Comparison of ENCODE assay signal across 10 cellular contexts in the genomic region with DNA sequence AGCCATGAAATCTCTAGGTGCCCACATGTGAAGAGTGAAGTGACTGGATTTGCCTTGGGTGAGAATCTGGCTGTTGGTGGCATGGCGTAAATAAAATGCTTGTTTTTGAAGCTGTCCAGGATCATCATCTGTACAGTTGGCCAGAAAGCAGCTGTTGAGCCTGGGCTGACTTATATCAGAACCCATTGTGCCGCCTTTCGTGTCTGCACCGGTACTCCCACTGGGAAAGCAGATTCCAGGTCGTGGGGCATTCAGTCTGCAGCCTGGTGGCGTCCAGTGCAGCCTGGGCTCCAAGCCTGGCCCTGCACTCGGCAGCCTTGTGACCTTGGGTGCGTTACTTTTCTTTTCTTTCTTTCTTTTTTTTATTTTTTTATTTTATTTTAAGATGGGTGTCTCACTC. TPM values are rescaled to one million over a fixed set of nuclear protein-coding genes. Genes with fewer than 3 reads are reported as not detected.
DNase-seq lines count a peak whose midpoint lies in the region; ATAC-seq and TF ChIP-seq lines count a peak whose summit lies in the region.
"Had no signal": no experiment of that assay in that cellular context is flagged by ENCODE, and none has a peak within 500 bp of the region (broad histone marks: within the 10 kb centered on the region; RNA-seq: fewer than 3 reads in every experiment).

No MANE protein-coding gene starts in this region.

- H3K9me3 Mint-ChIP-seq in GM23338, result no peaks in the 10 kb centered on the region

- no peak for DNase-seq in GM23338 (ENCODE audit: low spot score)
- DNase-seq in right cardiac atrium, result no peak
- DNase-seq in gastrocnemius medialis, result no peak
- no peak for DNase-seq in Karpas-422
- no peak for DNase-seq in PC-3
- DNase-seq: NCI-H2171 had no signal

- H2AFZ ChIP-seq in GM23338 (no peak overlapping the region), Karpas-422 (ENCODE audit: low read length) (no peak overlapping the region), PC-3 (ENCODE audit: low read length) (no peak overlapping the region)

- CTCF ChIA-PET in PC-3 (lab: Charles Lee), result no interaction called here

- H3K4me2 ChIP-seq in GM23338, result peak overlapping the region; percentile 73; the same call in 1 of the 2 replicates
- H3K4me2 ChIP-seq in Karpas-422 (ENCODE audit: low read depth, low read length, poor library complexity, severe bottlenecking), result no peak overlapping the region
- no peak overlapping the region for H3K4me2 ChIP-seq in PC-3 (ENCODE audit: low read length)
- H3K4me2 ChIP-seq: KMS-11 had no signal

- intact Hi-C loops in right cardiac atrium (cut with DNase I) (loop anchor here in 1 of 4 donors (5.0 kb wide), 1 partner anchor 44 kb away; no protein-coding TSS in a partner anchor), gastrocnemius medialis (cut with DNase I; ENCODE audit: low total_unique reads) (loop anchor here (2.0 kb wide), 2 partner anchors 49 to 71 kb away; no protein-coding TSS in a partner anchor), PC-3 (cut with micrococcal nuclease) (loop anchor here (2.0 kb wide), 1 partner anchor 27 kb away; a partner anchor contains a TSS)

- POLR2A ChIA-PET in PC-3 (lab: Charles Lee; ENCODE audit: unreplicated experiment), result no interaction called here

- H3K79me2 ChIP-seq in GM23338 (replicated peaks; ENCODE audit: insufficient read depth) (peaks cover 100% of the 10 kb centered on the region), Karpas-422 (ENCODE audit: low read length) (peaks cover 100% of the 10 kb centered on the region), PC-3 (ENCODE audit: low read length) (peaks cover 100% of the 10 kb centered on the region)

- ATAC-seq in GM23338 (no peak), right cardiac atrium (no peak), gastrocnemius medialis (no peak), PC-3 (no peak), GM19035 (IDR thresholded peaks at IDR 0.05; ENCODE audit: unreplicated experiment) (no peak)
- ATAC-seq: activated CD4-positive, CD25-positive, alpha-beta regulatory T cell treated with anti-CD3 and anti-CD28 coated beads, Interleukin-2, amount 50 U/mL, for 24 hours had no signal

- H3K9me2 ChIP-seq in GM23338 (ENCODE audit: insufficient read depth) (no peaks in the 10 kb centered on the region), Karpas-422 (replicated peaks; ENCODE audit: insufficient read depth, low read length) (no peaks in the 10 kb centered on the region), PC-3 (replicated peaks; ENCODE audit: low read length) (no peaks in the 10 kb centered on the region)

- BruUV-seq in PC-3 (replicated peaks; lab: Mats Ljungman, UMichigan), result no TSS peak

- peak overlapping the region; percentile 5; the same call in 1 of the 3 replicates for H3K4me3 Mint-ChIP-seq in GM23338

- TF ChIP-seq POLR2A in gastrocnemius medialis (IDR thresholded peaks at IDR 0.05), result no peak

- H3K27ac Mint-ChIP-seq in GM23338, result peak overlapping the region; percentile 65

- WGBS in right cardiac atrium, result 49% methylated on average over 8 of the region's 8 CpGs

- H4K20me1 ChIP-seq in GM23338 (replicated peaks; ENCODE audit: insufficient read depth) (peaks cover 98% of the 10 kb centered on the region), Karpas-422 (ENCODE audit: insufficient read depth, low read depth, low read length) (peaks cover 76% of the 10 kb centered on the region), PC-3 (ENCODE audit: low read length) (peaks cover 76% of the 10 kb centered on the region)

- H3K36me3 Mint-ChIP-seq in GM23338 (ENCODE audit: low read depth), result peaks cover 30% of the 10 kb centered on the region; the same call in 2 of the 3 replicates

- H3F3A ChIP-seq in GM23338 (replicated peaks; ENCODE audit: low read depth) (peaks cover 43% of the 10 kb centered on the region), PC-3 (ENCODE audit: low read length, unreplicated experiment) (no peaks in the 10 kb centered on the region)

- in situ Hi-C loops in gastrocnemius medialis (cut with MboI; ENCODE audit: low sequenced_read_pairs in 4 of 4), result no loop called here

- H3K36me3 ChIP-seq in GM23338 (ENCODE audit: insufficient read depth) (no peaks in the 10 kb centered on the region), gastrocnemius medialis (no peaks in the 10 kb centered on the region), Karpas-422 (ENCODE audit: insufficient read depth, low read length) (peaks cover 18% of the 10 kb centered on the region), PC-3 (ENCODE audit: low read depth, low read length) (no peaks in the 10 kb centered on the region)

- H3K9ac ChIP-seq in Karpas-422 (ENCODE audit: low read length), result no peak overlapping the region
- H3K9ac ChIP-seq in PC-3 (ENCODE audit: low read length), result no peak overlapping the region
- H3K9ac ChIP-seq: KMS-11 had no signal

- H3K27me3 ChIP-seq in GM23338 (ENCODE audit: insufficient read depth) (no peaks in the 10 kb centered on the region), right cardiac atrium (ENCODE audit: control insufficient read depth, insufficient read depth) (no peaks in the 10 kb centered on the region), gastrocnemius medialis (no peaks in the 10 kb centered on the region), Karpas-422 (ENCODE audit: low read length) (no peaks in the 10 kb centered on the region), PC-3 (ENCODE audit: low read length) (no peaks in the 10 kb centered on the region)

- no peak overlapping the region for H3K4me3 ChIP-seq in GM23338
- no peak overlapping the region for H3K4me3 ChIP-seq in right cardiac atrium (ENCODE audit: low read length)
- no peak overlapping the region for H3K4me3 ChIP-seq in gastrocnemius medialis
- no peak overlapping the region for H3K4me3 ChIP-seq in Karpas-422 (ENCODE audit: low read length)
- H3K4me3 ChIP-seq in PC-3 (ENCODE audit: low read length), result no peak overlapping the region

- TF ChIP-seq CTCF in GM23338 (conservative IDR thresholded peaks at IDR 0.05; ENCODE audit: low read depth in 2 of 2) (no peak), VCaP (conservative IDR thresholded peaks at IDR 0.05) (no peak), gastrocnemius medialis (IDR thresholded peaks at IDR 0.05 in 4 of 5, conservative IDR thresholded peaks at IDR 0.05 in 1 of 5) (no peak), PC-3 (conservative IDR thresholded peaks at IDR 0.05; ENCODE audit: low read depth, low read length) (no peak)

- peak overlapping the region; percentile 90 for H3K27ac ChIP-seq in GM23338 (ENCODE audit: low read depth)
- peak overlapping the region; percentile 76 for H3K27ac ChIP-seq in VCaP
- peak overlapping the region; percentile 42 for H3K27ac ChIP-seq in right cardiac atrium (ENCODE audit: low read length)
- H3K27ac ChIP-seq in gastrocnemius medialis, result peak overlapping the region; percentile 64 to 69 (median 67)
- no peak overlapping the region for H3K27ac ChIP-seq in Karpas-422 (ENCODE audit: low read length)
- H3K27ac ChIP-seq in PC-3 (ENCODE audit: low read length), result no peak overlapping the region
- H3K27ac ChIP-seq: KMS-11 had no signal

- H3K4me1 ChIP-seq in GM23338 (ENCODE audit: insufficient read depth), result peaks cover 75% of the 10 kb centered on the region
- peaks cover 36% of the 10 kb centered on the region for H3K4me1 ChIP-seq in right cardiac atrium (ENCODE audit: control insufficient read depth, insufficient read depth, low read length)
- peaks cover 70 to 77% of the 10 kb centered on the region in 2 donors for H3K4me1 ChIP-seq in gastrocnemius medialis
- no peaks in the 10 kb centered on the region; the same call in 1 of the 2 replicates for H3K4me1 ChIP-seq in Karpas-422 (ENCODE audit: low read length)
- peaks cover 20% of the 10 kb centered on the region for H3K4me1 ChIP-seq in PC-3 (ENCODE audit: insufficient read depth, low read length)

- H3K9me3 ChIP-seq in right cardiac atrium (ENCODE audit: control insufficient read depth, low read length) (no peaks in the 10 kb centered on the region), gastrocnemius medialis (no peaks in the 10 kb centered on the region), Karpas-422 (ENCODE audit: low read length) (no peaks in the 10 kb centered on the region), PC-3 (ENCODE audit: low read length) (no peaks in the 10 kb centered on the region)

- peaks cover 71% of the 10 kb centered on the region for H3K4me1 Mint-ChIP-seq in GM23338

- peaks cover 32% of the 10 kb centered on the region for H3K27me3 Mint-ChIP-seq in GM23338 (ENCODE audit: insufficient read depth, low read depth, poor library complexity)

TF ChIP-seq in GM23338, 12 proteins besides CTCF, POLR2A, EP300 and RAD21 (continues in another document):
- TF ChIP-seq CREB1 (CRISPR knock-in tag; IDR thresholded peaks at IDR 0.05; ENCODE audit: low read depth), result no peak

RNA-seq across cellular contexts. Expression of a gene that starts 27.8 kb away (rescaled TPM):
- total RNA-seq in GM23338 (2014; rRNA removed; shearing (Covaris generic)), result 171 and 193 TPM in 2 replicates
- polyA plus RNA-seq in GM23338 (2016; fragmentation: Nextera tagmentation; extraction: Ambion mirVana), result 41.4 and 45.0 TPM in 2 replicates
- total RNA-seq in right cardiac atrium, result 100 to 1,000 TPM; 137 to 175 (median 149) TPM
- 78.1 TPM for polyA plus RNA-seq in right cardiac atrium
- total RNA-seq in gastrocnemius medialis, result 10 to 100 TPM; 29.9 to 41.6 (median 37.2) TPM
- 83.8 and 87.6 TPM in 2 replicates for total RNA-seq in Karpas-422 (2014; rRNA removed; shearing (Covaris generic); ENCODE audit: low replicate concordance)
- total RNA-seq in PC-3 (2014; rRNA removed), result 46.9 and 64.7 TPM in 2 replicates

Comparison
In these comparisons a context has a peak if more than half of its experiments do, and no peak if none do; other contexts are left out.
1. H3K27ac ChIP-seq: peak in GM23338 (single experiment), VCaP (single experiment), right cardiac atrium (single experiment) and gastrocnemius medialis (4 of 4); none in Karpas-422 (single experiment) and PC-3 (single experiment).